9 cellular contexts compared by ENCODE assay signal in genomic region chr2:29011650-29012060, GRCh38. TPM values are rescaled to one million over a fixed set of nuclear protein-coding genes. Genes with fewer than 3 reads are reported as not detected.
DNase-seq lines count a peak whose midpoint lies in the region; TF ChIP-seq lines count a peak whose summit lies in the region.
"Had no signal": no experiment of that assay in that cellular context is flagged by ENCODE, and none has a peak within 500 bp of the region (broad histone marks: within the 10 kb centered on the region; RNA-seq: fewer than 3 reads in every experiment).

No MANE protein-coding gene starts in this region.

- H3K4me1 ChIP-seq in skeletal muscle tissue (ENCODE audit: control insufficient read depth in 3 of 3, insufficient read depth in 3 of 3, low read length in 3 of 3) (peaks cover 65 to 77% (median 74%) of the 10 kb centered on the region in 3 donors), Caco-2 (peaks cover 5% of the 10 kb centered on the region; the same call in 1 of the 2 replicates)

- H3K27ac Mint-ChIP-seq in activated CD4-positive, alpha-beta T cell treated with anti-CD3 and anti-CD28 coated beads, Interleukin-2, amount 10 ng/mL, durations not matched to agents 7 days and 5 days = peak overlapping the region; percentile 97
- no peak overlapping the region for H3K27ac Mint-ChIP-seq in Caco-2 (ENCODE audit: unreplicated experiment)

- peaks cover 80% of the 10 kb centered on the region for H3K4me1 Mint-ChIP-seq in activated CD4-positive, alpha-beta T cell treated with anti-CD3 and anti-CD28 coated beads, Interleukin-2, amount 10 ng/mL, durations not matched to agents 7 days and 5 days
- H3K4me1 Mint-ChIP-seq in Caco-2 (ENCODE audit: low read depth, unreplicated experiment) = no peaks in the 10 kb centered on the region

- TF ChIP-seq CTCF in Caco-2 (IDR thresholded peaks at IDR 0.05; ENCODE audit: insufficient read depth in 1 of 2, low read depth in 1 of 2, low read length in 1 of 2, severe bottlenecking in 1 of 2, unreplicated experiment in 1 of 2) = no peak

- no peak overlapping the region for H3K4me3 Mint-ChIP-seq in activated CD4-positive, alpha-beta T cell treated with anti-CD3 and anti-CD28 coated beads, Interleukin-2, amount 10 ng/mL, durations not matched to agents 7 days and 5 days
- no peak overlapping the region for H3K4me3 Mint-ChIP-seq in Caco-2 (ENCODE audit: unreplicated experiment)

- no peaks in the 10 kb centered on the region for H3K27me3 Mint-ChIP-seq in activated CD4-positive, alpha-beta T cell treated with anti-CD3 and anti-CD28 coated beads, Interleukin-2, amount 10 ng/mL, durations not matched to agents 7 days and 5 days
- H3K27me3 Mint-ChIP-seq in Caco-2 (ENCODE audit: insufficient read depth, unreplicated experiment) = no peaks in the 10 kb centered on the region

- H3K9me3 ChIP-seq in skeletal muscle tissue (ENCODE audit: control insufficient read depth in 3 of 3, low read length in 3 of 3) (no peaks in the 10 kb centered on the region), Caco-2 (no peaks in the 10 kb centered on the region)

- H3K36me3 ChIP-seq in skeletal muscle tissue (ENCODE audit: control insufficient read depth in 3 of 3, insufficient read depth in 3 of 3, low read length in 3 of 3) = no peaks in the 10 kb centered on the region
- no peaks in the 10 kb centered on the region for H3K36me3 ChIP-seq in Caco-2 (ENCODE audit: control insufficient read depth, insufficient read depth, low read length)

- no peaks in the 10 kb centered on the region for H3K9me3 Mint-ChIP-seq in activated CD4-positive, alpha-beta T cell treated with anti-CD3 and anti-CD28 coated beads, Interleukin-2, amount 10 ng/mL, durations not matched to agents 7 days and 5 days
- no peaks in the 10 kb centered on the region for H3K9me3 Mint-ChIP-seq in Caco-2 (ENCODE audit: unreplicated experiment)

- no TSS peak for BruUV-seq in Caco-2 (replicated peaks; lab: Mats Ljungman, UMichigan)

- intact Hi-C loops in Caco-2 (cut with micrococcal nuclease; ENCODE audit: unreplicated experiment) = no loop called here

- CTCF ChIA-PET in activated CD4-positive, alpha-beta T cell treated with anti-CD3 and anti-CD28 coated beads, Interleukin-2, amount 10 ng/mL, durations not matched to agents 7 days and 5 days (lab: Charles Lee) = interaction anchor here (0.7 to 5.1 kb wide), 7 partner anchors 10 to 37 kb away, joined by 3 to 26 read pairs (median 5); partner anchors contain the start of gene TOGARAM2
- CTCF ChIA-PET in Caco-2 (lab: Charles Lee) = interaction anchor here (0.9 kb wide), 1 partner anchor 10 kb away, joined by 3 read pairs; no protein-coding TSS in a partner anchor

- H3K36me3 Mint-ChIP-seq in activated CD4-positive, alpha-beta T cell treated with anti-CD3 and anti-CD28 coated beads, Interleukin-2, amount 10 ng/mL, durations not matched to agents 7 days and 5 days (ENCODE audit: low read depth) = peaks cover 3% of the 10 kb centered on the region
- H3K36me3 Mint-ChIP-seq in Caco-2 (ENCODE audit: insufficient read depth, unreplicated experiment) = no peaks in the 10 kb centered on the region

- peaks cover 0 to 2% (median 0%) of the 10 kb centered on the region in 3 donors for H3K27me3 ChIP-seq in skeletal muscle tissue (ENCODE audit: control insufficient read depth in 3 of 3, insufficient read depth in 3 of 3, low read length in 3 of 3)
- no peaks in the 10 kb centered on the region for H3K27me3 ChIP-seq in Caco-2 (replicated peaks; ENCODE audit: control insufficient read depth, insufficient read depth, low read length)

- DNase-seq in NCI-H1092 (lab: John Stamatoyannopoulos, UW) (peak; percentile 15), dermis blood vessel endothelial cell (peak; percentile 16), islet precursor cell (no peak), Caco-2 (no peak), SIG-M5 treated with dmso at 0.1 percent for 504 hours (lab: John Stamatoyannopoulos, UW; ENCODE audit: unreplicated experiment) (no peak), HPDE6-E6E7 (ENCODE audit: extremely low spot score) (no peak)
- DNase-seq in activated CD4-positive, alpha-beta T cell treated with anti-CD3 and anti-CD28 coated beads, Interleukin-2, amount 10 ng/mL, durations not matched to agents 7 days and 5 days = peak; percentile 63

- H3K4me3 ChIP-seq in skeletal muscle tissue (ENCODE audit: low read length in 3 of 3) (peak overlapping the region; percentile 46 to 64 (median 49)), Caco-2 (ENCODE audit: low read depth, low read length) (no peak overlapping the region)

- peak overlapping the region; percentile 91 for H3K27ac ChIP-seq in skeletal muscle tissue (ENCODE audit: low read depth, low read length)

- POLR2A ChIA-PET in activated CD4-positive, alpha-beta T cell treated with anti-CD3 and anti-CD28 coated beads, Interleukin-2, amount 10 ng/mL, durations not matched to agents 7 days and 5 days (lab: Charles Lee) = no interaction called here
- POLR2A ChIA-PET in Caco-2 (lab: Charles Lee) = no interaction called here

- H3K9ac ChIP-seq in skeletal muscle tissue (ENCODE audit: low read depth in 1 of 3, low read length in 3 of 3) = peak overlapping the region; percentile 71 to 92 (median 79)

RNA-seq across cellular contexts. Expression of gene TOGARAM2, which starts 30.6 kb away (rescaled TPM):
- 1 to 10 TPM; 3.7 to 5.0 TPM for total RNA-seq in activated CD4-positive, alpha-beta T cell treated with anti-CD3 and anti-CD28 coated beads, Interleukin-2, amount 10 ng/mL, durations not matched to agents 7 days and 5 days
- total RNA-seq in dermis blood vessel endothelial cell (0.19 TPM in 1 of 2 replicates, not detected in the other), skeletal muscle tissue (0.52 TPM), Caco-2 (2022) (0.61 and 1.3 TPM in 2 replicates)
- total RNA-seq: endothelial cell of umbilical vein had no signal

Comparison
In these comparisons a context has a peak if more than half of its experiments do, and no peak if none do; other contexts are left out.
1. DNase-seq: peak in NCI-H1092 (single experiment), activated CD4-positive, alpha-beta T cell treated with anti-CD3 and anti-CD28 coated beads, Interleukin-2, amount 10 ng/mL, durations not matched to agents 7 days and 5 days (single experiment) and dermis blood vessel endothelial cell (single experiment); none in islet precursor cell (single experiment), Caco-2 (0 of 2), SIG-M5 treated with dmso at 0.1 percent for 504 hours (single experiment) and HPDE6-E6E7 (single experiment).